ENCODE assay signal across 1 cellular context in the genomic region with DNA sequence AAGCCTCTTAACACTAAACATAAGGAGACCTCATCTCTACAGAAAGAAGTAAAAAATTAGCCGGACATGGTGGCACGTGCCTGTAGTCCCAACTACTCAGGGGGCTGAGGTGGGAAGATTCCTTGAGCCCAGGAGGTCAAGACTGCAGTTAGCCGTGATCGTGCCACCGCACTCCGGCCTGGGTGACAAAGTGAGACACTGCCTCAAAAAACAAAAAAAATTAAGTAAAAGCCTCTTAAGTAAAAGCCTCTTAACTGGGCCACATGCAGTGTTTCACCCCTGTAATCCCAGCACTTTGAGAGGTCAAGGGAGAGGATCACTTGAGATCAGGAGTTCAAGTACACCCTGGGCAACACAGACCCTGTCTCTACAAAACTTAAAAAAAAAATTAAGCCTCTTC.
TF ChIP-seq lines count a peak whose summit lies in the region.

No MANE protein-coding gene starts in this region.

TF ChIP-seq in GM23338, 12 proteins besides CTCF, POLR2A, EP300 and RAD21:
- TF ChIP-seq, protein P1, sequence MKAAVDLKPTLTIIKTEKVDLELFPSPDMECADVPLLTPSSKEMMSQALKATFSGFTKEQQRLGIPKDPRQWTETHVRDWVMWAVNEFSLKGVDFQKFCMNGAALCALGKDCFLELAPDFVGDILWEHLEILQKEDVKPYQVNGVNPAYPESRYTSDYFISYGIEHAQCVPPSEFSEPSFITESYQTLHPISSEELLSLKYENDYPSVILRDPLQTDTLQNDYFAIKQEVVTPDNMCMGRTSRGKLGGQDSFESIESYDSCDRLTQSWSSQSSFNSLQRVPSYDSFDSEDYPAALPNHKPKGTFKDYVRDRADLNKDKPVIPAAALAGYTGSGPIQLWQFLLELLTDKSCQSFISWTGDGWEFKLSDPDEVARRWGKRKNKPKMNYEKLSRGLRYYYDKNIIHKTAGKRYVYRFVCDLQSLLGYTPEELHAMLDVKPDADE (IDR thresholded peaks at IDR 0.05), result no peak
- TF ChIP-seq EZH2 (IDR thresholded peaks at IDR 0.05; ENCODE audit: low read depth, unreplicated experiment) (no peak), POLR2AphosphoS5 (IDR thresholded peaks at IDR 0.05; ENCODE audit: low read depth) (no peak), EZH2phosphoT487 (IDR thresholded peaks at IDR 0.05; ENCODE audit: unreplicated experiment) (no peak), JUNB (IDR thresholded peaks at IDR 0.05; ENCODE audit: unreplicated experiment) (no peak), ZNF462 (CRISPR knock-in tag; IDR thresholded peaks at IDR 0.05) (no peak), CREB1 (CRISPR knock-in tag; IDR thresholded peaks at IDR 0.05; ENCODE audit: low read depth) (no peak), NANOG (IDR thresholded peaks at IDR 0.05; ENCODE audit: borderline replicate concordance) (no peak), ZNF114 (CRISPR knock-in tag; IDR thresholded peaks at IDR 0.05) (no peak), ZNF331 (CRISPR knock-in tag; IDR thresholded peaks at IDR 0.05; ENCODE audit: low read depth) (no peak)
- TF ChIP-seq, protein P2, sequence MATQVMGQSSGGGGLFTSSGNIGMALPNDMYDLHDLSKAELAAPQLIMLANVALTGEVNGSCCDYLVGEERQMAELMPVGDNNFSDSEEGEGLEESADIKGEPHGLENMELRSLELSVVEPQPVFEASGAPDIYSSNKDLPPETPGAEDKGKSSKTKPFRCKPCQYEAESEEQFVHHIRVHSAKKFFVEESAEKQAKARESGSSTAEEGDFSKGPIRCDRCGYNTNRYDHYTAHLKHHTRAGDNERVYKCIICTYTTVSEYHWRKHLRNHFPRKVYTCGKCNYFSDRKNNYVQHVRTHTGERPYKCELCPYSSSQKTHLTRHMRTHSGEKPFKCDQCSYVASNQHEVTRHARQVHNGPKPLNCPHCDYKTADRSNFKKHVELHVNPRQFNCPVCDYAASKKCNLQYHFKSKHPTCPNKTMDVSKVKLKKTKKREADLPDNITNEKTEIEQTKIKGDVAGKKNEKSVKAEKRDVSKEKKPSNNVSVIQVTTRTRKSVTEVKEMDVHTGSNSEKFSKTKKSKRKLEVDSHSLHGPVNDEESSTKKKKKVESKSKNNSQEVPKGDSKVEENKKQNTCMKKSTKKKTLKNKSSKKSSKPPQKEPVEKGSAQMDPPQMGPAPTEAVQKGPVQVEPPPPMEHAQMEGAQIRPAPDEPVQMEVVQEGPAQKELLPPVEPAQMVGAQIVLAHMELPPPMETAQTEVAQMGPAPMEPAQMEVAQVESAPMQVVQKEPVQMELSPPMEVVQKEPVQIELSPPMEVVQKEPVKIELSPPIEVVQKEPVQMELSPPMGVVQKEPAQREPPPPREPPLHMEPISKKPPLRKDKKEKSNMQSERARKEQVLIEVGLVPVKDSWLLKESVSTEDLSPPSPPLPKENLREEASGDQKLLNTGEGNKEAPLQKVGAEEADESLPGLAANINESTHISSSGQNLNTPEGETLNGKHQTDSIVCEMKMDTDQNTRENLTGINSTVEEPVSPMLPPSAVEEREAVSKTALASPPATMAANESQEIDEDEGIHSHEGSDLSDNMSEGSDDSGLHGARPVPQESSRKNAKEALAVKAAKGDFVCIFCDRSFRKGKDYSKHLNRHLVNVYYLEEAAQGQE (IDR thresholded peaks at IDR 0.05; ENCODE audit: unreplicated experiment), result no peak
